Comparison of ENCODE assay signal across 1 cellular context in genomic region chr22:36461665-36462474, GRCh38.
TF ChIP-seq lines count a peak whose summit lies in the region.

No MANE protein-coding gene starts in this region.

TF ChIP-seq in HCT116, 20 proteins besides CTCF, POLR2A, EP300 and RAD21 (continued from another document):
- TF ChIP-seq REST (IDR thresholded peaks at IDR 0.05; ENCODE audit: low read depth) = no peak
- no peak for TF ChIP-seq YY1 (IDR thresholded peaks at IDR 0.05; ENCODE audit: extremely low read depth, insufficient replicate concordance, low read depth, low read length)
- no peak for TF ChIP-seq CEBPB (IDR thresholded peaks at IDR 0.05; ENCODE audit: low read depth)
- TF ChIP-seq ELF1 (IDR thresholded peaks at IDR 0.05; ENCODE audit: borderline replicate concordance, low read depth) = no peak
- TF ChIP-seq EZH2 (IDR thresholded peaks at IDR 0.05) = no peak
- no peak for TF ChIP-seq SIN3A (IDR thresholded peaks at IDR 0.05; ENCODE audit: low read depth)
- no peak for TF ChIP-seq POLR2AphosphoS5 (IDR thresholded peaks at IDR 0.05; ENCODE audit: low read depth, low read length)
- TF ChIP-seq TCF7L2 (IDR thresholded peaks at IDR 0.05; ENCODE audit: borderline replicate concordance, extremely low read depth, insufficient read depth, insufficient read length) = no peak
- TF ChIP-seq CBX3 (IDR thresholded peaks at IDR 0.05; ENCODE audit: low read depth) = no peak
